In the genomic region with DNA sequence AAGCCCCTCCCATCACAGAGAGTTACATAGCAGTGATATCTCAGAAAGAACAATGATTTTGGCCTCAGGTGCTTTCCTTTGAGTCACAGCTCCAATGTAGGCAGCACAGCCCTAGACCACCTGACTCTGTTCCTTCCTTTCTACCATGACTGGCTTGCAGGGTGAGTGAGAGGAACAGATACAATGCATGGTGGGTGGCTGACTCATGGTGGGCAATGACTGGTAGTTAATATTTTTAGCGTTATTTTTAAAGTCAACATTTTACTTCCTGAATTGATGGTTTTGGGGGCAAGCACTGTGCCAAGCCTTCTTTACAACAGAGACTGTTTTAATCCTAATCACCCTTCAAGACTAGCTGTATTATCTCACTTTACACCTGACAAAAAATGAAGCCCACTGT, we compare ENCODE assay signal across 9 cellular contexts. TPM values are rescaled to one million over a fixed set of nuclear protein-coding genes. Genes with fewer than 3 reads are reported as not detected.
DNase-seq lines count a peak whose midpoint lies in the region; ATAC-seq, FAIRE-seq and TF ChIP-seq lines count a peak whose summit lies in the region.
"Had no signal": no experiment of that assay in that cellular context is flagged by ENCODE, and none has a peak within 500 bp of the region (broad histone marks: within the 10 kb centered on the region; RNA-seq: fewer than 3 reads in every experiment).

No MANE protein-coding gene starts in this region.

- H3K9me3 ChIP-seq in mucosa of descending colon = no peaks in the 10 kb centered on the region

- no peak overlapping the region for H3K4me3 ChIP-seq in mucosa of descending colon

- TF ChIP-seq CTCF in mucosa of descending colon (IDR thresholded peaks at IDR 0.05) = no peak

- intact Hi-C loops in posterior vena cava (cut with DNase I) = no loop called here
- intact Hi-C loops in cardiac septum (cut with DNase I) = loop anchor here (5.0 to 10.0 kb wide), 3 partner anchors 38 to 164 kb away; no protein-coding TSS in a partner anchor
- intact Hi-C loops in mucosa of descending colon (cut with DNase I, micrococcal nuclease) = no loop called here

- FAIRE-seq in GM19239 (lab: Jason Lieb, UNC) = no peak

- no peaks in the 10 kb centered on the region for H3K36me3 ChIP-seq in mucosa of descending colon (ENCODE audit: low read depth)

- in situ Hi-C loops in SK-MEL-5 (cut with HindIII; ENCODE audit: low pct_unique_long_range_greater_than_20kb, low sequenced_read_pairs) = no loop called here

- DNase-seq in SK-MEL-5 (ENCODE audit: low read depth, low spot score) (peak; percentile 69), pulmonary artery endothelial cell (ENCODE audit: low read depth, low spot score) (peak; percentile 85), posterior vena cava (ENCODE audit: low spot score) (no peak), cardiac septum (ENCODE audit: low spot score) (no peak), GM19239 (ENCODE audit: insufficient read length, low spot score) (no peak), mucosa of descending colon (no peak)
- DNase-seq: NCI-H748 treated with DMSO at 0.1 percent for 48 hours had no signal

- H3K4me1 ChIP-seq in mucosa of descending colon (ENCODE audit: low read depth) = peaks cover 9% of the 10 kb centered on the region

- peak; percentile 86 for ATAC-seq in GM18868 (IDR thresholded peaks at IDR 0.05; ENCODE audit: unreplicated experiment)
- ATAC-seq in HG03045 (IDR thresholded peaks at IDR 0.05; ENCODE audit: unreplicated experiment) = peak; percentile 41
- ATAC-seq in mucosa of descending colon = no peak

RNA-seq across cellular contexts. Expression of gene ST3GAL6, which starts 32.8 kb away (rescaled TPM):
- total RNA-seq in SK-MEL-5 (2014; rRNA removed; shearing (Covaris generic)) = 254 and 271 TPM in 2 replicates
- 125 and 141 TPM in 2 replicates for polyA plus RNA-seq in SK-MEL-5 (2015; cell fraction: cytosol; rRNA removed)
- polyA plus RNA-seq in SK-MEL-5 (2015; cell fraction: nucleus; rRNA removed) = 284 and 324 TPM in 2 replicates
- total RNA-seq in pulmonary artery endothelial cell (22.2 and 27.6 TPM in 2 replicates), posterior vena cava (1 to 10 TPM; 6.8 to 7.5 TPM), cardiac septum (87.0 TPM), mucosa of descending colon (10 to 100 TPM in 1 of 3 donors, 1 to 10 TPM in 2; 1.4 to 10.9 (median 2.3) TPM)

Comparison
In these comparisons a context has a peak if more than half of its experiments do, and no peak if none do; other contexts are left out.
1. DNase-seq: peak in SK-MEL-5 (single experiment) and pulmonary artery endothelial cell (single experiment); none in posterior vena cava (single experiment), cardiac septum (single experiment), GM19239 (single experiment) and mucosa of descending colon (0 of 3).